Comparison of ENCODE assay signal across 13 cellular contexts in genomic region chr7:83005410-83005809, GRCh38.
DNase-seq lines count a peak whose midpoint lies in the region; ATAC-seq and TF ChIP-seq lines count a peak whose summit lies in the region.
"Had no signal": no experiment of that assay in that cellular context is flagged by ENCODE, and none has a peak within 500 bp of the region (broad histone marks: within the 10 kb centered on the region; RNA-seq: fewer than 3 reads in every experiment).

No MANE protein-coding gene starts in this region.

- peaks cover 14% of the 10 kb centered on the region for H3K9me3 ChIP-seq in left ventricle myocardium inferior (replicated peaks)
- H3K9me3 ChIP-seq in heart right ventricle = peaks cover 0 to 11% (median 1%) of the 10 kb centered on the region in 11 donors
- H3K9me3 ChIP-seq: tibial artery had no signal

- H3K9me3 Mint-ChIP-seq in type B pancreatic cell = no peaks in the 10 kb centered on the region

- no peak for ATAC-seq in heart right ventricle
- ATAC-seq in HG02759 (IDR thresholded peaks at IDR 0.05; ENCODE audit: unreplicated experiment) = no peak
- ATAC-seq: HepG2 had no signal

- no peak overlapping the region for H3K4me3 Mint-ChIP-seq in type B pancreatic cell

- no peaks in the 10 kb centered on the region for H3K27me3 Mint-ChIP-seq in type B pancreatic cell

- H3K4me3 ChIP-seq in left ventricle myocardium inferior (no peak overlapping the region), heart right ventricle (no peak overlapping the region), fibroblast of pulmonary artery (replicated peaks; ENCODE audit: low read depth, low read length) (no peak overlapping the region)
- H3K4me3 ChIP-seq: tibial artery had no signal

- H3K27me3 ChIP-seq in left ventricle myocardium inferior (ENCODE audit: low read depth) = no peaks in the 10 kb centered on the region
- no peaks in the 10 kb centered on the region for H3K27me3 ChIP-seq in heart right ventricle
- H3K27me3 ChIP-seq: tibial artery had no signal

- no peaks in the 10 kb centered on the region for H3K4me1 Mint-ChIP-seq in type B pancreatic cell (ENCODE audit: unreplicated experiment)

- WGBS in heart right ventricle, 2 donors = 6 to 10% methylated on average over 1 of the region's 1 CpG

- peak; percentile 18 for TF ChIP-seq CTCF in left ventricle myocardium inferior (IDR thresholded peaks at IDR 0.05; ENCODE audit: borderline replicate concordance)
- TF ChIP-seq CTCF in heart right ventricle (IDR thresholded peaks at IDR 0.05) = no peak
- peak; percentile 36 for TF ChIP-seq CTCF in fibroblast of pulmonary artery (IDR thresholded peaks at IDR 0.05; ENCODE audit: low read length, missing control alignments)
- peak; percentile 69 for TF ChIP-seq CTCF in type B pancreatic cell (conservative IDR thresholded peaks at IDR 0.05)

- H3K4me1 ChIP-seq in left ventricle myocardium inferior (no peaks in the 10 kb centered on the region), heart right ventricle (no peaks in the 10 kb centered on the region)
- H3K4me1 ChIP-seq: tibial artery had no signal

- H3K36me3 ChIP-seq in left ventricle myocardium inferior (no peaks in the 10 kb centered on the region), heart right ventricle (no peaks in the 10 kb centered on the region)
- H3K36me3 ChIP-seq: tibial artery had no signal

- no peak overlapping the region for H3K27ac Mint-ChIP-seq in type B pancreatic cell

- intact Hi-C loops in left ventricle myocardium inferior (cut with micrococcal nuclease) (no loop called here), heart right ventricle (cut with DNase I) (loop anchor here in 1 of 10 donors (10.0 kb wide), 1 partner anchor 59 kb away; no protein-coding TSS in a partner anchor)

- no peak for DNase-seq in left ventricle myocardium inferior
- DNase-seq in heart right ventricle = no peak
- DNase-seq in OCI-M1 (lab: John Stamatoyannopoulos, UW) = peak; percentile 64
- DNase-seq in fibroblast of pulmonary artery (ENCODE audit: low read depth) = peak; percentile 41
- no peak for DNase-seq in type B pancreatic cell (ENCODE audit: extremely low spot score, unreplicated experiment)
- no peak for DNase-seq in mucosa of gallbladder (ENCODE audit: low spot score)
- no peak for DNase-seq in NCI-H510A (lab: John Stamatoyannopoulos, UW)
- DNase-seq: hypothalamus, NCI-H226, T-helper 1 cell, tibial artery had no signal

- no peak overlapping the region for H3K27ac ChIP-seq in left ventricle myocardium inferior (replicated peaks)
- H3K27ac ChIP-seq in heart right ventricle = no peak overlapping the region
- H3K27ac ChIP-seq: tibial artery had no signal

- H3K36me3 Mint-ChIP-seq in type B pancreatic cell = no peaks in the 10 kb centered on the region

Comparison
In these comparisons a context has a peak if more than half of its experiments do, and no peak if none do; other contexts are left out.
1. CTCF ChIP-seq: peak in left ventricle myocardium inferior (single experiment), fibroblast of pulmonary artery (single experiment) and type B pancreatic cell (single experiment); none in heart right ventricle (0 of 9).
2. DNase-seq: peak in OCI-M1 (single experiment) and fibroblast of pulmonary artery (single experiment); none in left ventricle myocardium inferior (single experiment), heart right ventricle (0 of 2), type B pancreatic cell (single experiment), mucosa of gallbladder (single experiment) and NCI-H510A (single experiment).